Comparison of ENCODE assay signal across 19 cellular contexts in the genomic region with DNA sequence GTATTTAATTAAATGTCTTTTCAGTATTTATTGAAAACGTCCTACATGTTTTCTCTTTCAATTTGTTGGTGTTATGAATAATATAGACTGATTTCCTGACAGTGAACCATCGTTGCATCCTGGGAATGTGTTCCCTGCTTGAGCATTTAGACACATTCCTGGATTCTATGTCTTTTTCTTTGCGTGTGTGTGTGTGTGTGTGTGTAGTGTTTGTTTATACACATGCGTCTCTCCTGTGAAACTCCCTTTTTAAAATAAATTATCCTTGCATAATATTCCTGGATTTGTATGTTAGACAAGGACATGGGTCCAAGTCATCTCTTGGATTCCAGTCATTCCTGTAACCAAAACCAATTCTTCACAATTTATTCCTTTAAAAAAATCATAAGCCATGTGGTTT.
DNase-seq lines count a peak whose midpoint lies in the region; FAIRE-seq and TF ChIP-seq lines count a peak whose summit lies in the region.
"Had no signal": no experiment of that assay in that cellular context is flagged by ENCODE, and none has a peak within 500 bp of the region (broad histone marks: within the 10 kb centered on the region; RNA-seq: fewer than 3 reads in every experiment).

No MANE protein-coding gene starts in this region.

- no peak overlapping the region for H3K14ac ChIP-seq in H9 (ENCODE audit: insufficient read depth, low read length)

- no peak overlapping the region for H3K18ac ChIP-seq in H9 (ENCODE audit: insufficient read length, low read depth, low read length)

- 30% methylated on average over 4 of the region's 4 CpGs for WGBS in hepatocyte (ENCODE audit: low lambda C conversion rate, missing lambda C conversion rate)
- no CpG with 5 or more reads among the region's 4 CpGs for WGBS in H9 (ENCODE audit: extremely low coverage, insufficient read length, low lambda C conversion rate)

- peak; percentile 10 for DNase-seq in AG08395 (ENCODE audit: low spot score)
- peak; percentile 15 for DNase-seq in HFFc6
- DNase-seq in hepatocyte (ENCODE audit: low spot score) = no peak
- DNase-seq in NCI-H2171 treated with DMSO at 0.1 percent for 48 hours (lab: John Stamatoyannopoulos, UW) = no peak
- no peak for DNase-seq in H9
- DNase-seq in NCI-H2107 treated with DMSO at 0.1 percent for 48 hours (lab: John Stamatoyannopoulos, UW; ENCODE audit: unreplicated experiment) = no peak
- no peak for DNase-seq in SJCRH30
- DNase-seq: DMS79, MM.1S, NCI-H1092, NCI-H1436 treated with DMSO at 0.1 percent for 48 hours, NCI-H2081, NCI-H2227 treated with DMSO at 0.1 percent for 48 hours, NCI-H524, NCI-H82, OCI-M1, SHP77 had no signal

- H3K9me3 ChIP-seq in hepatocyte (ENCODE audit: low read depth) (no peaks in the 10 kb centered on the region), H9 (ENCODE audit: control insufficient read depth, low read depth, low read length) (no peaks in the 10 kb centered on the region), SJCRH30 (replicated peaks) (no peaks in the 10 kb centered on the region)

- no peaks in the 10 kb centered on the region for H3K9me2 ChIP-seq in hepatocyte (replicated peaks; ENCODE audit: insufficient read depth)

- H3K4me1 Mint-ChIP-seq in HFFc6 (ENCODE audit: low read depth) = peaks cover 19% of the 10 kb centered on the region
- no peaks in the 10 kb centered on the region for H3K4me1 Mint-ChIP-seq in H9

- no peaks in the 10 kb centered on the region for H3K9me3 Mint-ChIP-seq in HFFc6
- no peaks in the 10 kb centered on the region for H3K9me3 Mint-ChIP-seq in H9

- H2AK5ac ChIP-seq in H9 (ENCODE audit: insufficient read length, low read length) = no peak overlapping the region

- H3K36me3 Mint-ChIP-seq in HFFc6 (ENCODE audit: low read depth) = no peaks in the 10 kb centered on the region
- H3K36me3 Mint-ChIP-seq in H9 (ENCODE audit: insufficient read depth in 1 of 3, low read depth in 3 of 3) = peaks cover 0 to 2% (median 0%) of the 10 kb centered on the region in 3 experiments; a peak in 2 of 7 replicates

- H3K27me3 Mint-ChIP-seq in HFFc6 (ENCODE audit: insufficient read depth) (peaks cover 15% of the 10 kb centered on the region), H9 (ENCODE audit: low read depth) (no peaks in the 10 kb centered on the region; the same call in 1 of the 2 replicates)

- no peak overlapping the region for H3T11ph ChIP-seq in H9 (ENCODE audit: low read length)

- H3K79me2 ChIP-seq in hepatocyte (no peaks in the 10 kb centered on the region), H9 (ENCODE audit: insufficient read depth, low read length) (no peaks in the 10 kb centered on the region)

- no peak overlapping the region for H4K8ac ChIP-seq in H9 (replicated peaks; ENCODE audit: insufficient read length, low read depth, low read length)

- H3K27ac Mint-ChIP-seq in HFFc6 = no peak overlapping the region
- no peak overlapping the region for H3K27ac Mint-ChIP-seq in H9

- H3K4me1 ChIP-seq in hepatocyte (ENCODE audit: insufficient read depth) (no peaks in the 10 kb centered on the region), H9 (ENCODE audit: insufficient read depth, low read length) (no peaks in the 10 kb centered on the region), SJCRH30 (peaks cover 10% of the 10 kb centered on the region; the same call in 1 of the 2 replicates)

- H3K9ac ChIP-seq in H9 (ENCODE audit: extremely low read depth, insufficient read length, low read length) = no peak overlapping the region

- no peaks in the 10 kb centered on the region for H4K20me1 ChIP-seq in hepatocyte (ENCODE audit: insufficient read depth, poor library complexity, severe bottlenecking)
- no peaks in the 10 kb centered on the region for H4K20me1 ChIP-seq in H9 (ENCODE audit: control insufficient read depth, insufficient read depth, insufficient read length)

- H3K79me1 ChIP-seq in H9 (ENCODE audit: insufficient read depth, low read depth, low read length, poor library complexity, severe bottlenecking) = no peaks in the 10 kb centered on the region

- no peak overlapping the region for H4K91ac ChIP-seq in H9 (ENCODE audit: insufficient read length, low read depth, low read length)

- no peak overlapping the region for H3K56ac ChIP-seq in H9 (ENCODE audit: insufficient read length, low read depth, low read length)

- H3K27me3 ChIP-seq in hepatocyte (no peaks in the 10 kb centered on the region), H9 (ENCODE audit: insufficient read depth, low read length) (no peaks in the 10 kb centered on the region), SJCRH30 (no peaks in the 10 kb centered on the region)

- no peak overlapping the region for H3K4ac ChIP-seq in H9 (ENCODE audit: low read depth, low read length)

- H2BK15ac ChIP-seq in H9 (ENCODE audit: low read depth, low read length) = no peak overlapping the region

- H3K4me2 ChIP-seq in hepatocyte (peak overlapping the region; percentile 9), H9 (ENCODE audit: insufficient read depth, insufficient read length, low read length) (no peak overlapping the region)

- H2BK12ac ChIP-seq in H9 (ENCODE audit: insufficient read length, low read depth, low read length) = no peak overlapping the region

- no peak overlapping the region for H2BK120ac ChIP-seq in H9 (ENCODE audit: low read depth, low read length, poor library complexity, severe bottlenecking)

- TF ChIP-seq CTCF in HFFc6 (IDR thresholded peaks at IDR 0.05) = no peak
- TF ChIP-seq CTCF in hepatocyte (IDR thresholded peaks at IDR 0.05; ENCODE audit: poor library complexity) = no peak
- TF ChIP-seq CTCF in H9 (conservative IDR thresholded peaks at IDR 0.05) = no peak

- H3K4me3 Mint-ChIP-seq in HFFc6 = 0 out of 2 replicates have a peak overlapping the region, but pooled peaks have one; percentile 1
- no peak overlapping the region for H3K4me3 Mint-ChIP-seq in H9

- H3K4me3 ChIP-seq in hepatocyte (no peak overlapping the region), SJCRH30 (no peak overlapping the region)

- no peak overlapping the region for H2BK20ac ChIP-seq in H9 (ENCODE audit: low read depth, low read length, poor library complexity, severe bottlenecking)

- no peak overlapping the region for H2BK5ac ChIP-seq in H9 (ENCODE audit: insufficient read length, low read length)

- H4K5ac ChIP-seq in H9 (ENCODE audit: insufficient read length, low read depth, low read length) = no peak overlapping the region

- FAIRE-seq in endometrium (lab: Jason Lieb, UNC) = peak; percentile 33

- no peak overlapping the region for H3K27ac ChIP-seq in hepatocyte
- no peak overlapping the region for H3K27ac ChIP-seq in H9 (ENCODE audit: insufficient read length, low read depth, low read length)
- no peak overlapping the region for H3K27ac ChIP-seq in SJCRH30
- H3K27ac ChIP-seq: C4-2B had no signal

- H3K36me3 ChIP-seq in hepatocyte (replicated peaks; ENCODE audit: insufficient read depth, low read depth) (no peaks in the 10 kb centered on the region), SJCRH30 (no peaks in the 10 kb centered on the region)

- no peak overlapping the region for H3K23ac ChIP-seq in H9 (ENCODE audit: insufficient read length, low read depth, low read length)

- H3K23me2 ChIP-seq in H9 (ENCODE audit: insufficient read length, low read depth, low read length, poor library complexity, severe bottlenecking) = no peaks in the 10 kb centered on the region

- no peak overlapping the region for H2AFZ ChIP-seq in hepatocyte
- no peak overlapping the region for H2AFZ ChIP-seq in H9 (ENCODE audit: low read length)

Comparison
In these comparisons a context has a peak if more than half of its experiments do, and no peak if none do; other contexts are left out.
1. DNase-seq: peak in AG08395 (single experiment) and HFFc6 (single experiment); none in hepatocyte (single experiment), NCI-H2171 treated with DMSO at 0.1 percent for 48 hours (single experiment), H9 (single experiment), NCI-H2107 treated with DMSO at 0.1 percent for 48 hours (single experiment) and SJCRH30 (0 of 2).